20 cellular contexts compared by ENCODE assay signal in the genomic region with DNA sequence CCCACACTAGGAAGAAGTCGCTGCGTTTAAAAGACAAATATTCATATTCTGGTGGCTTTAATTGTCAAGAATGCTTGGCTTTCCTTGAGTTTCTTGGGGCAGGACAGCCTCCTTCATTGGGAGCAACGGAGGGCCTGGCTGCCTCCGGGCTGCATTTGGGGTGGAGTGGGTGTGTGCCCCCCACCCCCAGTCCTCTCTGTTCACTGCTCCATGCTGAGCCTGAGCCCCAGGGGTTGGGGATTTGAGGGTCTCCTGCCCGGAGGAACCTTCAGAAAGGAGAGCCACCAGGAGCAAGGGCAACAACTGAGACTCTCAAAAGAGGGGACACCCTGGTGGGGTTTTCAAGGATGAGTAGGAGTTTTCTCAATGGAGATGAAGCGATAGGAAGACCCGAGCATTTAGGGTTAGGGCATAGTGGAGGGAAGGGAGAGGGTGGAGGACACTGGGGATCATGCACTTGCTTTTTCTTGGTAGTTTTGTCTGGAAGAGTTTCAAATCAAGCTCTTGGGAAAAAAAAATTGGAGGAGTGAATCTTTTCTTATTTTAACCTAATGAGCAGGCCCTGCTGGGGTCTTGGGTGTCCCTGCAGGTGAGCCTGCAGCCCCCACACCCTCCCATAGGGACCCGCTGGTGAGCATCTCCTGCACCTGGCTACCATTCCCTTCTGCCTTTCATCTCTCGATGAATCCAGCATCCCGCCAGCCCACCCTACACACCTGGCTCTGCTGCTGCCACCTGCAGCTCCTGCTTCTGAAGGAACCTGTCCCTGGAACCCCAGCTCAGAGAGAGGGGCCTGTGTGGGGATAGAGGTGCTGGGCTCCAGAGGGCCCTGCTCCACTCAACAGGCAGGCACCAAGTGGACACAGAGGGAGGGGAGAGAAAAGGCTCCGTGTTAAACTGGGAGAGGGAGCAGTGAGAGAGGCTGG. TPM values are rescaled to one million over a fixed set of nuclear protein-coding genes. Genes with fewer than 3 reads are reported as not detected.
DNase-seq lines count a peak whose midpoint lies in the region; ATAC-seq, FAIRE-seq and TF ChIP-seq lines count a peak whose summit lies in the region.
"Had no signal": no experiment of that assay in that cellular context is flagged by ENCODE, and none has a peak within 500 bp of the region (broad histone marks: within the 10 kb centered on the region; RNA-seq: fewer than 3 reads in every experiment).

No MANE protein-coding gene starts in this region.

- H3K36me3 ChIP-seq in heart right ventricle, result no peaks in the 10 kb centered on the region
- H3K36me3 ChIP-seq in duodenal mucosa (ENCODE audit: control insufficient read depth in 1 of 2, insufficient read depth in 2 of 2, low read length in 2 of 2), result peaks cover 6% of the 10 kb centered on the region in 2 donors
- no peaks in the 10 kb centered on the region for H3K36me3 ChIP-seq in pancreas
- no peaks in the 10 kb centered on the region for H3K36me3 ChIP-seq in PC-3 (ENCODE audit: low read depth, low read length)

- no peak overlapping the region for H3K4me2 ChIP-seq in PC-3 (ENCODE audit: low read length)
- H3K4me2 ChIP-seq: KMS-11 had no signal

- H3K4me3 ChIP-seq in heart right ventricle, result no peak overlapping the region
- H3K4me3 ChIP-seq in duodenal mucosa (ENCODE audit: low read depth in 1 of 2, low read length in 2 of 2), result peak overlapping the region; percentile 64 to 67
- H3K4me3 ChIP-seq in pancreas, result no peak overlapping the region
- no peak overlapping the region for H3K4me3 ChIP-seq in PC-3 (ENCODE audit: low read length)

- no peak overlapping the region for H3K4me3 Mint-ChIP-seq in nephron progenitor cell
- H3K4me3 Mint-ChIP-seq: CD14-positive monocyte, HFFc6 had no signal

- no peaks in the 10 kb centered on the region for H3K79me2 ChIP-seq in PC-3 (ENCODE audit: low read length)

- no peaks in the 10 kb centered on the region for H4K20me1 ChIP-seq in PC-3 (ENCODE audit: low read length)

- H3F3A ChIP-seq in PC-3 (ENCODE audit: low read length, unreplicated experiment), result no peaks in the 10 kb centered on the region

- peaks cover 0 to 87% (median 20%) of the 10 kb centered on the region in 7 donors for H3K27me3 ChIP-seq in heart right ventricle
- no peaks in the 10 kb centered on the region for H3K27me3 ChIP-seq in duodenal mucosa (ENCODE audit: control insufficient read depth in 1 of 2, insufficient read depth in 2 of 2, low read length in 2 of 2)
- H3K27me3 ChIP-seq in pancreas, result no peaks in the 10 kb centered on the region
- H3K27me3 ChIP-seq in PC-3 (ENCODE audit: low read length), result peaks cover 18% of the 10 kb centered on the region

- DNase-seq in NCI-H2107 treated with DMSO at 0.1 percent for 48 hours (lab: John Stamatoyannopoulos, UW; ENCODE audit: unreplicated experiment), result peak; percentile 28
- DNase-seq in NCI-H2107 (lab: John Stamatoyannopoulos, UW), result no peak
- peak; percentile 30 for DNase-seq in Right ventricle myocardium superior
- no peak for DNase-seq in heart right ventricle
- peak in 1 of 6 donors; percentile 11 for DNase-seq in pancreas
- no peak for DNase-seq in PC-3
- no peak for DNase-seq in nephron progenitor cell
- DNase-seq: DND-41, NCI-H1417 treated with DMSO at 0.1 percent for 48 hours, NCI-H2029 treated with DMSO at 0.1 percent for 48 hours, SIG-M5 had no signal

- TF ChIP-seq CTCF in heart right ventricle (IDR thresholded peaks at IDR 0.05), result no peak
- TF ChIP-seq CTCF in pancreas (IDR thresholded peaks at IDR 0.05), result no peak
- TF ChIP-seq CTCF in PC-3 (conservative IDR thresholded peaks at IDR 0.05; ENCODE audit: low read depth, low read length), result no peak
- no peak for TF ChIP-seq CTCF in nephron progenitor cell (IDR thresholded peaks at IDR 0.05)

- no peak overlapping the region for H3K27ac Mint-ChIP-seq in nephron progenitor cell
- H3K27ac Mint-ChIP-seq: CD14-positive monocyte, HFFc6 had no signal

- no TSS peak for BruUV-seq in PC-3 (replicated peaks; lab: Mats Ljungman, UMichigan)

- H3K9me3 Mint-ChIP-seq in nephron progenitor cell, result no peaks in the 10 kb centered on the region
- H3K9me3 Mint-ChIP-seq: HFFc6 had no signal

- 69 to 84% methylated on average over 10 to 11 of the region's 11 CpGs for WGBS in heart right ventricle, 2 donors
- 69 to 73% methylated on average over 11 of the region's 11 CpGs for WGBS in pancreas, 2 donors

- no peaks in the 10 kb centered on the region for H3K9me2 ChIP-seq in PC-3 (replicated peaks; ENCODE audit: low read length)

- CTCF ChIA-PET in PC-3 (lab: Charles Lee), result interaction anchor here (1.1 kb wide), 2 partner anchors 31 to 439 kb away, joined by 6 to 7 read pairs; no protein-coding TSS in a partner anchor

- no peaks in the 10 kb centered on the region for H3K4me1 ChIP-seq in heart right ventricle
- H3K4me1 ChIP-seq in duodenal mucosa (ENCODE audit: control insufficient read depth in 1 of 2, insufficient read depth in 2 of 2, low read length in 2 of 2), result peaks cover 15 to 48% of the 10 kb centered on the region in 2 donors
- H3K4me1 ChIP-seq in pancreas, result peaks cover 0 to 4% (median 3%) of the 10 kb centered on the region in 3 donors
- no peaks in the 10 kb centered on the region for H3K4me1 ChIP-seq in PC-3 (ENCODE audit: insufficient read depth, low read length)

- intact Hi-C loops in Right ventricle myocardium superior (cut with DNase I) (no loop called here), heart right ventricle (cut with DNase I) (no loop called here), pancreas (cut with DNase I) (no loop called here), PC-3 (cut with micrococcal nuclease) (no loop called here)

- H2AFZ ChIP-seq in PC-3 (ENCODE audit: low read length), result no peak overlapping the region

- POLR2A ChIA-PET in PC-3 (lab: Charles Lee; ENCODE audit: unreplicated experiment), result no interaction called here

- no peak for ATAC-seq in Right ventricle myocardium superior (ENCODE audit: poor library complexity)
- ATAC-seq in heart right ventricle, result no peak
- no peak for ATAC-seq in pancreas
- no peak for ATAC-seq in PC-3

- H3K27me3 Mint-ChIP-seq in nephron progenitor cell (ENCODE audit: low read depth, poor library complexity), result peaks cover 24% of the 10 kb centered on the region

- no peak overlapping the region for H3K27ac ChIP-seq in heart right ventricle
- H3K27ac ChIP-seq in duodenal mucosa (ENCODE audit: low read depth, low read length), result no peak overlapping the region
- peak overlapping the region in 3 of 4 donors; percentile 35 to 67 (median 67) for H3K27ac ChIP-seq in pancreas
- H3K27ac ChIP-seq in PC-3 (ENCODE audit: low read length), result no peak overlapping the region
- H3K27ac ChIP-seq: KMS-11 had no signal

- H3K4me1 Mint-ChIP-seq in nephron progenitor cell, result peaks cover 36% of the 10 kb centered on the region
- H3K4me1 Mint-ChIP-seq: CD14-positive monocyte had no signal

- H3K9me3 ChIP-seq in heart right ventricle (no peaks in the 10 kb centered on the region), duodenal mucosa (ENCODE audit: control insufficient read depth in 1 of 2, low read length in 2 of 2) (no peaks in the 10 kb centered on the region), pancreas (no peaks in the 10 kb centered on the region), PC-3 (ENCODE audit: low read length) (no peaks in the 10 kb centered on the region)

- FAIRE-seq in pancreas (lab: Jason Lieb, UNC), result no peak
- FAIRE-seq: H1 had no signal

- H3K9ac ChIP-seq in duodenal mucosa (ENCODE audit: low read depth in 1 of 2, low read length in 2 of 2) (peak overlapping the region in 1 of 2 donors; percentile 14), PC-3 (ENCODE audit: low read length) (no peak overlapping the region)
- H3K9ac ChIP-seq: KMS-11 had no signal

- no peaks in the 10 kb centered on the region for H3K36me3 Mint-ChIP-seq in nephron progenitor cell (ENCODE audit: low read depth)
- H3K36me3 Mint-ChIP-seq: CD14-positive monocyte had no signal

RNA-seq across cellular contexts. Expression of gene SLC6A19, which starts 4.1 kb away (rescaled TPM):
- total RNA-seq in Right ventricle myocardium superior (not detected), heart right ventricle (under 1 TPM in 1 of 10 donors, not detected in 9; 0.11 TPM), pancreas (under 1 TPM; 0.08 to 0.37 (median 0.23) TPM), PC-3 (2014; rRNA removed) (not detected in 2 replicates)
- polyA plus RNA-seq in heart right ventricle (not detected), pancreas (1 to 10 TPM; 1.1 to 3.9 TPM)
- total RNA-seq: H1, HFFc6, MCF 10A, RPMI7951 had no signal
- polyA plus RNA-seq: AG04450, CD14-positive monocyte had no signal

RNA-seq across cellular contexts. Expression of gene SLC6A18, which starts 19.7 kb away (rescaled TPM):
- total RNA-seq in Right ventricle myocardium superior (not detected), heart right ventricle (not detected), pancreas (not detected), PC-3 (2014; rRNA removed) (not detected in 2 replicates)
- polyA plus RNA-seq in heart right ventricle (not detected), pancreas (under 1 TPM in 1 of 2 donors, not detected in 1; 0.14 TPM)
- total RNA-seq: G401, H1, HFFc6, MCF 10A, RPMI7951 had no signal
- polyA plus RNA-seq: AG04450, CD14-positive monocyte, H1 had no signal

Comparison
In these comparisons a context has a peak if more than half of its experiments do, and no peak if none do; other contexts are left out.
1. DNase-seq: peak in NCI-H2107 treated with DMSO at 0.1 percent for 48 hours (single experiment) and Right ventricle myocardium superior (single experiment); none in NCI-H2107 (single experiment), heart right ventricle (0 of 2), PC-3 (single experiment) and nephron progenitor cell (single experiment).
2. H3K27ac ChIP-seq: peak in pancreas (3 of 4); none in heart right ventricle (0 of 10), duodenal mucosa (single experiment) and PC-3 (single experiment).
3. H3K4me3 ChIP-seq: peak in duodenal mucosa (2 of 2); none in heart right ventricle (0 of 10), pancreas (0 of 4) and PC-3 (single experiment).